30 cellular contexts compared by ENCODE assay signal in genomic region chr13:35866801-35867200, GRCh38.
DNase-seq lines count a peak whose midpoint lies in the region.
"Had no signal": no experiment of that assay in that cellular context is flagged by ENCODE, and none has a peak within 500 bp of the region (broad histone marks: within the 10 kb centered on the region; RNA-seq: fewer than 3 reads in every experiment).

No MANE protein-coding gene starts in this region.

- H3K4me1 Mint-ChIP-seq in CD8-positive, alpha-beta memory T cell, result no peaks in the 10 kb centered on the region
- H3K4me1 Mint-ChIP-seq: neural crest cell; stimulated activated naive CD8-positive, alpha-beta T cell treated with anti-CD3 and anti-CD28 coated beads, Interleukin-15, amount 100 ng/mL, for 72 hours had no signal

- H3K27me3 ChIP-seq in H7 (ENCODE audit: control insufficient read depth, insufficient read depth, low read length), result no peaks in the 10 kb centered on the region
- H3K27me3 ChIP-seq in CD8-positive, alpha-beta memory T cell (ENCODE audit: insufficient read depth, low read length, poor library complexity, severe bottlenecking), result no peaks in the 10 kb centered on the region
- H3K27me3 ChIP-seq: adrenal gland, BLaER1, hepatocyte, right lobe of liver, vagina had no signal

- H3K36me3 Mint-ChIP-seq in CD8-positive, alpha-beta memory T cell, result no peaks in the 10 kb centered on the region

- no peak overlapping the region for H3K4me3 Mint-ChIP-seq in CD8-positive, alpha-beta memory T cell
- H3K4me3 Mint-ChIP-seq: activated CD8-positive, alpha-beta T cell treated with anti-CD3 and anti-CD28 coated beads, Interleukin-2, amount 10 ng/mL, durations not matched to agents 7 days and 5 days; activated naive CD4-positive, alpha-beta T cell treated with anti-CD3 and anti-CD28 coated beads for 36 hours; brain; neural crest cell; stimulated activated naive CD8-positive, alpha-beta T cell treated with anti-CD3 and anti-CD28 coated beads, Interleukin-15, amount 100 ng/mL, for 72 hours; T-helper 1 cell treated with Interleukin-12 subunit alpha and Interleukin-12 subunit beta and Interleukin-4 antibody, amounts not matched to agents 30 μg/mL and 1 μg/mL, for 36 hours had no signal

- H3K27ac Mint-ChIP-seq in CD8-positive, alpha-beta memory T cell, result no peak overlapping the region
- H3K27ac Mint-ChIP-seq: activated CD8-positive, alpha-beta T cell treated with anti-CD3 and anti-CD28 coated beads, Interleukin-2, amount 10 ng/mL, durations not matched to agents 7 days and 5 days; activated naive CD4-positive, alpha-beta T cell treated with anti-CD3 and anti-CD28 coated beads for 36 hours; stimulated activated naive CD8-positive, alpha-beta T cell treated with anti-CD3 and anti-CD28 coated beads, Interleukin-15, amount 100 ng/mL, for 72 hours; T-helper 1 cell treated with Interleukin-12 subunit alpha and Interleukin-12 subunit beta and Interleukin-4 antibody, amounts not matched to agents 30 μg/mL and 1 μg/mL, for 36 hours had no signal

- H3K36me3 ChIP-seq in H7 (replicated peaks; ENCODE audit: control insufficient read depth, insufficient read depth, low read length), result no peaks in the 10 kb centered on the region
- H3K36me3 ChIP-seq in CD8-positive, alpha-beta memory T cell (ENCODE audit: insufficient read depth, low read length), result no peaks in the 10 kb centered on the region
- H3K36me3 ChIP-seq: adrenal gland, BLaER1, right lobe of liver, vagina had no signal

- CTCF ChIA-PET in CD8-positive, alpha-beta memory T cell (lab: Charles Lee), result no interaction called here

- no peaks in the 10 kb centered on the region for H3K4me1 ChIP-seq in CD8-positive, alpha-beta memory T cell (ENCODE audit: insufficient read depth, low read length)
- H3K4me1 ChIP-seq: adrenal gland, BLaER1, parathyroid adenoma, right lobe of liver, vagina had no signal

- no peak overlapping the region for H3K27ac ChIP-seq in CD8-positive, alpha-beta memory T cell (ENCODE audit: low read depth, low read length)
- H3K27ac ChIP-seq: adrenal gland, BLaER1, hepatocyte, parathyroid adenoma, right lobe of liver, vagina had no signal

- intact Hi-C loops in posterior cingulate gyrus (cut with DNase I), result no loop called here

- no peak overlapping the region for H3K4me3 ChIP-seq in H7 (ENCODE audit: insufficient read depth, low read depth, low read length)
- no peak overlapping the region for H3K4me3 ChIP-seq in CD8-positive, alpha-beta memory T cell (ENCODE audit: low read length)
- H3K4me3 ChIP-seq: adrenal gland, BLaER1, hepatocyte, right lobe of liver, vagina had no signal

- H3K9me3 Mint-ChIP-seq in CD8-positive, alpha-beta memory T cell, result peaks cover 0 to 12% (median 4%) of the 10 kb centered on the region in 5 donors
- H3K9me3 Mint-ChIP-seq: brain had no signal

- H3K9me3 ChIP-seq in CD8-positive, alpha-beta memory T cell (ENCODE audit: low read length), result no peaks in the 10 kb centered on the region
- H3K9me3 ChIP-seq: adrenal gland, BLaER1, right lobe of liver, SK-N-SH, vagina had no signal

- POLR2A ChIA-PET in CD8-positive, alpha-beta memory T cell (lab: Charles Lee), result no interaction called here

- no peaks in the 10 kb centered on the region for H3K27me3 Mint-ChIP-seq in CD8-positive, alpha-beta memory T cell
- H3K27me3 Mint-ChIP-seq: brain; stimulated activated naive CD8-positive, alpha-beta T cell treated with anti-CD3 and anti-CD28 coated beads, Interleukin-15, amount 100 ng/mL, for 72 hours had no signal

- DNase-seq in H7 (peak; percentile 46), NCI-H446 treated with DMSO at 0.1 percent for 48 hours (lab: John Stamatoyannopoulos, UW) (peak; percentile 31), glomerular visceral epithelial cell (ENCODE audit: extremely low spot score) (peak; percentile 8), renal cortical epithelial cell (ENCODE audit: low read depth) (peak; percentile 40), posterior cingulate gyrus (no peak)
- no peak for DNase-seq in activated CD4-positive, alpha-beta T cell treated with anti-CD3 and anti-CD28 coated beads, Interleukin-2, amount 50 U/mL, for 48 hours
- DNase-seq in CD8-positive, alpha-beta memory T cell, result no peak
- DNase-seq: activated CD8-positive, alpha-beta T cell treated with anti-CD3 and anti-CD28 coated beads, Interleukin-2, amount 10 ng/mL, durations not matched to agents 7 days and 5 days; activated naive CD4-positive, alpha-beta T cell treated with anti-CD3 and anti-CD28 coated beads for 36 hours; adrenal gland; cerebellar nuclear complex; dermis blood vessel endothelial cell; HCEC 1CT; mesendoderm; NCI-H1105 treated with DMSO at 0.1 percent for 48 hours; NCI-H1930; NCI-H2171 treated with DMSO at 0.1 percent for 48 hours; NCI-H510A treated with DMSO at 0.1 percent for 48 hours; PC-3; right lobe of liver; SK-N-SH; stimulated activated CD8-positive, alpha-beta memory T cell treated with anti-CD3 and anti-CD28 coated beads, Interleukin-4, amount 100 ng/mL, for 48 hours; stimulated activated naive CD8-positive, alpha-beta T cell treated with anti-CD3 and anti-CD28 coated beads, Interleukin-15, amount 100 ng/mL, for 72 hours had no signal

Comparison
In these comparisons a context has a peak if more than half of its experiments do, and no peak if none do; other contexts are left out.
1. DNase-seq: peak in H7 (single experiment), NCI-H446 treated with DMSO at 0.1 percent for 48 hours (single experiment), glomerular visceral epithelial cell (single experiment) and renal cortical epithelial cell (single experiment); none in posterior cingulate gyrus (0 of 10), activated CD4-positive, alpha-beta T cell treated with anti-CD3 and anti-CD28 coated beads, Interleukin-2, amount 50 U/mL, for 48 hours (0 of 2) and CD8-positive, alpha-beta memory T cell (0 of 5).